8 cellular contexts compared by ENCODE assay signal in genomic region chr1:32991819-32992488, GRCh38. TPM values are rescaled to one million over a fixed set of nuclear protein-coding genes. Genes with fewer than 3 reads are reported as not detected.
DNase-seq lines count a peak whose midpoint lies in the region; ATAC-seq, FAIRE-seq and TF ChIP-seq lines count a peak whose summit lies in the region.

No MANE protein-coding gene starts in this region.

- H3K4me3 ChIP-seq in pancreas: no peak overlapping the region
- H3K4me3 ChIP-seq in aorta (ENCODE audit: low read length in 2 of 2): no peak overlapping the region

- 71 to 75% methylated on average over 9 of the region's 9 CpGs for WGBS in pancreas, 2 donors
- 87 to 88% methylated on average over 9 of the region's 9 CpGs for WGBS in aorta, 2 donors

- intact Hi-C loops in activated CD4-positive, alpha-beta memory T cell treated with anti-CD3 and anti-CD28 coated beads for 36 hours (cut with micrococcal nuclease): loop anchor here (1.0 kb wide), 4 partner anchors 11 to 32 kb away; partner anchors contain the start of gene RNF19B
- intact Hi-C loops in natural killer cell (cut with micrococcal nuclease): no loop called here
- intact Hi-C loops in pancreas (cut with DNase I): no loop called here
- intact Hi-C loops in aorta (cut with DNase I): no loop called here

- peaks cover 56% of the 10 kb centered on the region for H3K4me1 Mint-ChIP-seq in activated CD4-positive, alpha-beta memory T cell treated with anti-CD3 and anti-CD28 coated beads for 36 hours (ENCODE audit: low read depth)
- H3K4me1 Mint-ChIP-seq in natural killer cell: peaks cover 20 to 25% of the 10 kb centered on the region in 2 donors

- CTCF ChIA-PET in activated CD4-positive, alpha-beta memory T cell treated with anti-CD3 and anti-CD28 coated beads for 36 hours (lab: Charles Lee): interaction anchor here (0.7 to 2.3 kb wide), 5 partner anchors 10 to 65 kb away, joined by 3 to 10 read pairs (median 6); no protein-coding TSS in a partner anchor

- no peaks in the 10 kb centered on the region for H3K9me3 Mint-ChIP-seq in activated CD4-positive, alpha-beta memory T cell treated with anti-CD3 and anti-CD28 coated beads for 36 hours
- H3K9me3 Mint-ChIP-seq in natural killer cell: no peaks in the 10 kb centered on the region

- DNase-seq in activated CD4-positive, alpha-beta memory T cell treated with anti-CD3 and anti-CD28 coated beads for 36 hours: no peak
- no peak for DNase-seq in natural killer cell
- DNase-seq in cerebellum (ENCODE audit: low spot score): no peak
- no peak for DNase-seq in pancreas
- DNase-seq in aorta: no peak
- no peak for DNase-seq in NCI-H146 treated with DMSO at 0.1 percent for 48 hours (lab: John Stamatoyannopoulos, UW; ENCODE audit: unreplicated experiment)

- POLR2A ChIA-PET in activated CD4-positive, alpha-beta memory T cell treated with anti-CD3 and anti-CD28 coated beads for 36 hours (lab: Charles Lee): interaction anchor here (0.6 to 3.3 kb wide), 7 partner anchors 8 to 33 kb away, joined by 3 to 23 read pairs (median 5); partner anchors contain the start of gene RNF19B

- H3K27me3 ChIP-seq in pancreas: no peaks in the 10 kb centered on the region
- H3K27me3 ChIP-seq in aorta (ENCODE audit: control insufficient read depth in 1 of 2, insufficient read depth in 2 of 2, low read length in 1 of 2): no peaks in the 10 kb centered on the region

- H3K27me3 Mint-ChIP-seq in activated CD4-positive, alpha-beta memory T cell treated with anti-CD3 and anti-CD28 coated beads for 36 hours: no peaks in the 10 kb centered on the region
- no peaks in the 10 kb centered on the region for H3K27me3 Mint-ChIP-seq in natural killer cell (ENCODE audit: low read depth in 2 of 2)

- H3K4me1 ChIP-seq in pancreas: peaks cover 0 to 14% (median 0%) of the 10 kb centered on the region in 3 donors
- no peaks in the 10 kb centered on the region for H3K4me1 ChIP-seq in aorta (ENCODE audit: control insufficient read depth in 1 of 2, insufficient read depth in 2 of 2, low read length in 2 of 2)

- ATAC-seq in GM18502 (IDR thresholded peaks at IDR 0.05; ENCODE audit: poor library complexity, unreplicated experiment): peak; percentile 23
- peak; percentile 27 for ATAC-seq in GM21825 (IDR thresholded peaks at IDR 0.05; ENCODE audit: unreplicated experiment)
- ATAC-seq in natural killer cell: no peak
- ATAC-seq in pancreas: no peak
- no peak for ATAC-seq in aorta (ENCODE audit: low FRiP score)

- H3K9me3 ChIP-seq in pancreas (no peaks in the 10 kb centered on the region), aorta (ENCODE audit: control insufficient read depth, low read length) (no peaks in the 10 kb centered on the region)

- H3K36me3 Mint-ChIP-seq in activated CD4-positive, alpha-beta memory T cell treated with anti-CD3 and anti-CD28 coated beads for 36 hours: peaks cover 3% of the 10 kb centered on the region
- H3K36me3 Mint-ChIP-seq in natural killer cell: no peaks in the 10 kb centered on the region

- peak overlapping the region in 2 of 4 donors; percentile 53 to 59 for H3K27ac ChIP-seq in pancreas
- H3K27ac ChIP-seq in aorta (ENCODE audit: low read depth in 1 of 2, low read length in 2 of 2): no peak overlapping the region

- H3K36me3 ChIP-seq in pancreas: no peaks in the 10 kb centered on the region
- no peaks in the 10 kb centered on the region for H3K36me3 ChIP-seq in aorta (ENCODE audit: control insufficient read depth in 1 of 2, insufficient read depth in 2 of 2, low read length in 1 of 2)

- H3K27ac Mint-ChIP-seq in activated CD4-positive, alpha-beta memory T cell treated with anti-CD3 and anti-CD28 coated beads for 36 hours: peak overlapping the region; percentile 93
- H3K27ac Mint-ChIP-seq in natural killer cell: peak overlapping the region; percentile 13 to 75

- no peak for TF ChIP-seq CTCF in natural killer cell (IDR thresholded peaks at IDR 0.05)
- no peak for TF ChIP-seq CTCF in pancreas (IDR thresholded peaks at IDR 0.05)

- no peak for FAIRE-seq in pancreas (lab: Jason Lieb, UNC)

- peak overlapping the region; percentile 32 for H3K4me3 Mint-ChIP-seq in activated CD4-positive, alpha-beta memory T cell treated with anti-CD3 and anti-CD28 coated beads for 36 hours
- H3K4me3 Mint-ChIP-seq in natural killer cell: no peak overlapping the region

RNA-seq across cellular contexts. Expression of gene RNF19B, which starts 27.3 kb away (rescaled TPM):
- 10 to 100 TPM; 72.4 to 72.8 TPM for total RNA-seq in activated CD4-positive, alpha-beta memory T cell treated with anti-CD3 and anti-CD28 coated beads for 36 hours
- 100 to 1,000 TPM in 1 of 3 donors, 10 to 100 TPM in 2; 44.2 to 110 (median 54.3) TPM for total RNA-seq in natural killer cell
- total RNA-seq in cerebellum: 23.9 TPM
- total RNA-seq in pancreas: 10 to 100 TPM in 2 of 6 donors, 1 to 10 TPM in 4; 5.4 to 16.3 (median 8.0) TPM
- polyA plus RNA-seq in pancreas: 1 to 10 TPM; 2.3 to 8.1 TPM
- total RNA-seq in aorta: 10 to 100 TPM; 25.5 to 51.5 TPM
- 10 to 100 TPM; 13.8 to 16.4 TPM for polyA plus RNA-seq in aorta

RNA-seq across cellular contexts. Expression of gene AK2, which starts 44.7 kb away (rescaled TPM):
- total RNA-seq in activated CD4-positive, alpha-beta memory T cell treated with anti-CD3 and anti-CD28 coated beads for 36 hours: 100 to 1,000 TPM; 325 to 328 TPM
- total RNA-seq in natural killer cell (10 to 100 TPM; 64.8 to 94.0 (median 67.1) TPM), cerebellum (52.4 TPM), pancreas (10 to 100 TPM; 42.6 to 78.7 (median 61.4) TPM), aorta (10 to 100 TPM; 87.4 to 95.6 TPM)
- polyA plus RNA-seq in pancreas (10 to 100 TPM; 40.5 to 64.4 TPM), aorta (10 to 100 TPM; 71.8 to 77.8 TPM)

Comparison
In these comparisons a context has a peak if more than half of its experiments do, and no peak if none do; other contexts are left out.
1. ATAC-seq: peak in GM18502 (single experiment) and GM21825 (single experiment); none in natural killer cell (0 of 3), pancreas (0 of 4) and aorta (single experiment).